ENCODE assay signal across 7 cellular contexts in the genomic region with DNA sequence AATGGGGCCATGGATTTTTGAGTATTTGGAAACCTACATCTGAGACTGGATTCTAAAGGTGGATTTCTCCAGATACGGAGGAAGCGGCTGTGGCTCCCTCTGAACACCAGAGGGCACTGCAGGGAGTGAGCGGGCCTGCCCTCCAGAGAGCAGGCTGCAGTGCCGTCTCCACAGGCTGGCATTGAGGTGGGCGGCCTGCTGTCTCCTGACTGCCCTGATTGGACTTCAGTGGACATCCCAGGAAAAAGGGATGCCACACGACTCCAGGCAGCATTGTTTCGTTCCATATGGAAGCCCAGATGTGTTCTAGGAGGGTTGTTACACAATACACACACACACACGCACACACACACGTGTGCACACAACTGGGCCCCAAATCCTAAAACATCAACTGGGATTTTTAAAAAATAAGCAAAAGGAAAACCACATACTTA. TPM values are rescaled to one million over a fixed set of nuclear protein-coding genes. Genes with fewer than 3 reads are reported as not detected.
DNase-seq lines count a peak whose midpoint lies in the region; TF ChIP-seq lines count a peak whose summit lies in the region.

No MANE protein-coding gene starts in this region.

- TF ChIP-seq CTCF in GM10248 (IDR thresholded peaks at IDR 0.05; ENCODE audit: control extremely low read depth, extremely low read depth, low read depth, missing control alignments) (peak; percentile 87), LNCAP (IDR thresholded peaks at IDR 0.05) (peak; percentile 96), brain (conservative IDR thresholded peaks at IDR 0.05) (peak; percentile 63 to 78)

- H3K4me3 Mint-ChIP-seq in brain = no peak overlapping the region

- no peaks in the 10 kb centered on the region for H3K36me3 Mint-ChIP-seq in brain

- H3K27me3 Mint-ChIP-seq in brain = peaks cover 11% of the 10 kb centered on the region

- peaks cover 20% of the 10 kb centered on the region for H3K4me1 Mint-ChIP-seq in brain

- H3K9me3 Mint-ChIP-seq in brain = no peaks in the 10 kb centered on the region

- DNase-seq in GM10248 (ENCODE audit: extremely low spot score) = peak; percentile 67
- DNase-seq in T-helper 2 cell = peak in 3 of 5 experiments; percentile 14 to 30 (median 19)
- peak; percentile 49 for DNase-seq in iris pigment epithelial cell (ENCODE audit: low read depth)
- peak; percentile 14 for DNase-seq in stimulated activated CD4-positive, alpha-beta T cell treated with anti-CD3 and anti-CD28 coated beads, Interleukin-2, amount 100 ng/mL, for 4 hours (ENCODE audit: low read depth)
- DNase-seq in SHP77 treated with DMSO at 0.1 percent for 48 hours (lab: John Stamatoyannopoulos, UW) = no peak

- H3K27ac Mint-ChIP-seq in brain = no peak overlapping the region

- CTCF ChIA-PET in GM10248 (lab: Yijun Ruan, JAX) = interaction anchor here (0.7 to 1.7 kb wide), 8 partner anchors 15 to 221 kb away, joined by 3 to 10 read pairs (median 3); no protein-coding TSS in a partner anchor

- POLR2A ChIA-PET in GM10248 (lab: Yijun Ruan, JAX) = no interaction called here

RNA-seq across cellular contexts. Expression of a gene that starts 20.9 kb away (rescaled TPM):
- polyA plus RNA-seq in brain (ENCODE audit: insufficient read depth, low read depth, low replicate concordance) = 1.1 TPM
